9 cellular contexts compared by ENCODE assay signal in the genomic region with DNA sequence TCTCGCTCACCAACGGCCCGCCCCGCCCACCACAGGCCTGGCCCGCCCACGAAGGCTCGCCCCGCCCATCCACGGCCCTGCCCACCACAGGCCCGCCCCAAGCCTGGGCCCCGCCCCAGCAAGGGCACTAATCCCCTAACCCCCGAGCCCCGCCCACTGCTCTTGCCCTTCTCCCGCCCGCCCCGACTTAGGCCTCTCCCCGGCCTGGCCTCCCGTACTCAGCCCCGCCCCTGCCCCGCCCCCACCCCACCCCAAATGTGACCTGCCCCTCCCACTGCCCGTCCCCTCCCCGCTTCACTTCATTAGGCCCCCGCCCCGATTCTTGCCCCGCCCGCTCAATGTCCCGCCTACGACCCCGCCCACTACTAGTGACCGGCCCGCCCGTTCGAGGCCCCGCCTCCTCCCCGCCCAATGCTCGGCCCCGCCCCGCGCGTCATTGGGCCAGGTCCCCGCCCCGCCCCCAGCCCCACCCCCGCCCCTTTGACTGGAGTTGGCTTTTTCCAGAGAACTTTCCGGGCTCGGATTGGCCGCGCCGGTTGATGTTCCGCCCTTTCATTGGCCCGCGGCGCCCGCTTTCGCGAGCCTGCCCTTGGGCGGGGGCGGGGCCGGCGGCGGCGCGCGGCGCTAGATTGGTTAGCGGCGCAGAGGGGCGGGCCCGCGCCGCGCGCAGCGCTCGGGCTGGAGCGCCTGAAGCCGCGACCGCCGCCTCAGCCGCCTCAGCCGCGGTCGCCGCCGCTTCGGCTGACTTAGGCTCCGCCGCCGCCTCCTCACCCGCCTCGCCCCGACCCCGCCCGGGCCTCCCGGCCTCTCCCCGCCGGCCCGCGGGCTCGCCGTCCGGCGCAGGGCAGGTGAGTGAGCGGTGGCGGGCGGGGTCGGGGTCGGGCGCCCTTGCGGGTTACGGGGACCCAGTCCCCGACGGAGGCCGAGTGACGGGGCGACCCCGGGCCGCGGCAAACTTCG. TPM values are rescaled to one million over a fixed set of nuclear protein-coding genes. Genes with fewer than 3 reads are reported as not detected.
A peak's percentile ranks its signal among the peaks of the same experiment; 100 is the strongest.
DNase-seq lines count a peak whose midpoint lies in the region; ATAC-seq and TF ChIP-seq lines count a peak whose summit lies in the region.
"Had no signal": no experiment of that assay in that cellular context is flagged by ENCODE, and none has a peak within 500 bp of the region (broad histone marks: within the 10 kb centered on the region; RNA-seq: fewer than 3 reads in every experiment).

A gene (plus strand): TSS at position 705 of the 960 bp plus-strand sequence. CDS start 206,361 bp downstream, outside the sequence.

- H3K4me1 Mint-ChIP-seq in activated naive CD8-positive, alpha-beta T cell treated with anti-CD3 and anti-CD28 coated beads, Interleukin-2, amount 50 U/mL, for 24 hours = peaks cover 27% of the 10 kb centered on the region
- no peaks in the 10 kb centered on the region for H3K4me1 Mint-ChIP-seq in progenitor cell of endocrine pancreas (ENCODE audit: low read depth)
- H3K4me1 Mint-ChIP-seq in type B pancreatic cell (ENCODE audit: unreplicated experiment) = no peaks in the 10 kb centered on the region

- no peaks in the 10 kb centered on the region for H3K9me3 Mint-ChIP-seq in activated naive CD8-positive, alpha-beta T cell treated with anti-CD3 and anti-CD28 coated beads, Interleukin-2, amount 50 U/mL, for 24 hours
- H3K9me3 Mint-ChIP-seq in progenitor cell of endocrine pancreas (ENCODE audit: low read depth) (no peaks in the 10 kb centered on the region), type B pancreatic cell (peaks cover 3% of the 10 kb centered on the region)

- H3K4me3 ChIP-seq in DND-41 (ENCODE audit: low read depth in 1 of 2, low read length in 2 of 2) (peak within 1 kb of the TSS; percentile 21 to 57; a peak in 3 of 4 replicates), H7 (ENCODE audit: insufficient read depth, low read depth, low read length) (peak within 1 kb of the TSS; percentile 38)

- peaks cover 44% of the 10 kb centered on the region for H3K4me1 ChIP-seq in DND-41 (ENCODE audit: insufficient read depth, low read length)

- H3K4me2 ChIP-seq in DND-41 (ENCODE audit: insufficient read depth, low read length) = peak within 1 kb of the TSS; percentile 73

- H3K36me3 Mint-ChIP-seq in activated naive CD8-positive, alpha-beta T cell treated with anti-CD3 and anti-CD28 coated beads, Interleukin-2, amount 50 U/mL, for 24 hours (ENCODE audit: low read depth) = no peaks in the 10 kb centered on the region
- no peaks in the 10 kb centered on the region for H3K36me3 Mint-ChIP-seq in progenitor cell of endocrine pancreas (ENCODE audit: insufficient read depth)
- H3K36me3 Mint-ChIP-seq in type B pancreatic cell = no peaks in the 10 kb centered on the region

- peaks cover 23% of the 10 kb centered on the region for H4K20me1 ChIP-seq in DND-41 (ENCODE audit: insufficient read depth, low read length)

- ATAC-seq in DND-41 (ENCODE audit: insufficient read depth, low read depth) (peak; percentile 88), left cardiac atrium (peak; percentile 91 to 95)
- ATAC-seq in activated naive CD8-positive, alpha-beta T cell treated with anti-CD3 and anti-CD28 coated beads, Interleukin-2, amount 50 U/mL, for 24 hours = peak; percentile 82

- no peaks in the 10 kb centered on the region for H3K9me3 ChIP-seq in DND-41 (ENCODE audit: insufficient read depth, low read length, severe bottlenecking)

- H2AFZ ChIP-seq in DND-41 (ENCODE audit: low read depth, low read length) = peak within 1 kb of the TSS; percentile 52

- DNase-seq in DND-41 (peak; percentile 98), H7 (peak; percentile 99), NCI-H1048 (lab: John Stamatoyannopoulos, UW) (peak; percentile 91), T-helper 1 cell (peak; percentile 81 to 96 (median 92)), left cardiac atrium (peak; percentile 97), progenitor cell of endocrine pancreas (ENCODE audit: low spot score, unreplicated experiment) (peak; percentile 91), type B pancreatic cell (ENCODE audit: extremely low spot score, unreplicated experiment) (peak; percentile 97)
- peak; percentile 96 for DNase-seq in activated naive CD8-positive, alpha-beta T cell treated with anti-CD3 and anti-CD28 coated beads, Interleukin-2, amount 50 U/mL, for 24 hours

- no peak within 1 kb of the TSS; the same call in 1 of the 2 replicates for H3K27ac ChIP-seq in DND-41 (ENCODE audit: low read length)

- TF ChIP-seq CTCF in DND-41 (IDR thresholded peaks at IDR 0.05; ENCODE audit: borderline replicate concordance, extremely low read depth, low read length, poor library complexity, severe bottlenecking) (no peak), progenitor cell of endocrine pancreas (IDR thresholded peaks at IDR 0.05; ENCODE audit: unreplicated experiment) (no peak), type B pancreatic cell (conservative IDR thresholded peaks at IDR 0.05) (no peak)

- H3K27ac Mint-ChIP-seq in activated naive CD8-positive, alpha-beta T cell treated with anti-CD3 and anti-CD28 coated beads, Interleukin-2, amount 50 U/mL, for 24 hours = peak within 1 kb of the TSS; percentile 37
- H3K27ac Mint-ChIP-seq in progenitor cell of endocrine pancreas = peak within 1 kb of the TSS; percentile 49
- H3K27ac Mint-ChIP-seq in type B pancreatic cell = peak within 1 kb of the TSS; percentile 51

- peak within 1 kb of the TSS; percentile 76 for H3K4me3 Mint-ChIP-seq in activated naive CD8-positive, alpha-beta T cell treated with anti-CD3 and anti-CD28 coated beads, Interleukin-2, amount 50 U/mL, for 24 hours
- peak within 1 kb of the TSS; percentile 74 for H3K4me3 Mint-ChIP-seq in progenitor cell of endocrine pancreas (ENCODE audit: low read depth)
- peak within 1 kb of the TSS; percentile 89 for H3K4me3 Mint-ChIP-seq in type B pancreatic cell

- peaks cover 24% of the 10 kb centered on the region for H3K27me3 Mint-ChIP-seq in activated naive CD8-positive, alpha-beta T cell treated with anti-CD3 and anti-CD28 coated beads, Interleukin-2, amount 50 U/mL, for 24 hours
- H3K27me3 Mint-ChIP-seq in progenitor cell of endocrine pancreas (peaks cover 67% of the 10 kb centered on the region), type B pancreatic cell (peaks cover 59% of the 10 kb centered on the region)

- H3K79me2 ChIP-seq in DND-41 (ENCODE audit: insufficient read depth, low read length) = peaks cover 15% of the 10 kb centered on the region

- H3K36me3 ChIP-seq in DND-41 (ENCODE audit: insufficient read depth, low read length) = no peaks in the 10 kb centered on the region
- H3K36me3 ChIP-seq in H7 (replicated peaks; ENCODE audit: control insufficient read depth, insufficient read depth, low read length) = no peaks in the 10 kb centered on the region

- peak within 1 kb of the TSS; percentile 58 for H3K9ac ChIP-seq in DND-41 (ENCODE audit: low read depth, low read length)

- H3K27me3 ChIP-seq in DND-41 (ENCODE audit: insufficient read depth, low read length, poor library complexity) (peaks cover 9% of the 10 kb centered on the region), H7 (ENCODE audit: control insufficient read depth, insufficient read depth, low read length) (peaks cover 28% of the 10 kb centered on the region)

- intact Hi-C loops in left cardiac atrium (cut with DNase I) = no loop called here

RNA-seq across cellular contexts. Expression of the gene that starts here (rescaled TPM):
- total RNA-seq in H7 (2014; rRNA removed; shearing (Covaris generic)) = 1.8 and 8.0 TPM in 2 replicates
- total RNA-seq in left cardiac atrium (1 to 10 TPM; 5.8 to 5.9 TPM), progenitor cell of endocrine pancreas (3.7 and 4.3 TPM in 2 replicates), type B pancreatic cell (ENCODE audit: low replicate concordance) (2.1 and 5.5 TPM in 2 replicates)
- total RNA-seq: epithelial cell of proximal tubule had no signal
